ENCODE assay signal across 15 cellular contexts in the genomic region with DNA sequence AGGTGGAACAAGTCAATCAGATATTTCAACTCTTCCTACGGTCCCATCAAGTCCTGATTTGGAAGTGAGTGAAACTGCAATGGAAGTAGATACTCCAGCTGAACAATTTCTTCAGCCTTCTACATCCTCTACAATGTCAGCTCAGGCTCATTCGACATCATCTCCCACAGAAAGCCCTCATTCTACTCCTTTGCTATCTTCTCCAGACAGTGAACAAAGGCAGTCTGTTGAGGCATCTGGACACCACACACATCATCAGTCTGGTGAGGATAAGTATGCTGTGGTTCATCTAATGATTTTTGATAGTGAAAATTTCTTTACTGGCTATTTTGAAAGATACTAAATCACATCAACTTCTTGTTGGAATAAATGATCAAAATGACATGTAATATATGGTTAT.
"Had no signal": no experiment of that assay in that cellular context is flagged by ENCODE, and none has a peak within 500 bp of the region (broad histone marks: within the 10 kb centered on the region; RNA-seq: fewer than 3 reads in every experiment).

No MANE protein-coding gene starts in this region.

- H3K9me3 Mint-ChIP-seq: activated CD4-positive, alpha-beta memory T cell treated with anti-CD3 and anti-CD28 coated beads for 36 hours; endodermal cell had no signal

- H3K27me3 ChIP-seq: cardiac muscle cell, dorsolateral prefrontal cortex, sigmoid colon, thyroid gland had no signal

- H3K4me3 ChIP-seq: cardiac muscle cell, dorsolateral prefrontal cortex, psoas muscle, sigmoid colon, thyroid gland had no signal

- H3K4me3 Mint-ChIP-seq: activated CD4-positive, alpha-beta memory T cell treated with anti-CD3 and anti-CD28 coated beads for 36 hours; activated CD8-positive, alpha-beta memory T cell treated with anti-CD3 and anti-CD28 coated beads, Interleukin-2, amount 10 ng/mL, durations not matched to agents 7 days and 5 days; endodermal cell had no signal

- H3K27ac Mint-ChIP-seq: activated CD4-positive, alpha-beta memory T cell treated with anti-CD3 and anti-CD28 coated beads for 36 hours; activated CD8-positive, alpha-beta memory T cell treated with anti-CD3 and anti-CD28 coated beads, Interleukin-2, amount 10 ng/mL, durations not matched to agents 7 days and 5 days; endodermal cell had no signal

- H3K27me3 Mint-ChIP-seq: activated CD4-positive, alpha-beta memory T cell treated with anti-CD3 and anti-CD28 coated beads for 36 hours; activated CD8-positive, alpha-beta memory T cell treated with anti-CD3 and anti-CD28 coated beads, Interleukin-2, amount 10 ng/mL, durations not matched to agents 7 days and 5 days had no signal

- DNase-seq: activated CD4-positive, alpha-beta memory T cell treated with anti-CD3 and anti-CD28 coated beads for 36 hours; activated CD8-positive, alpha-beta memory T cell treated with anti-CD3 and anti-CD28 coated beads, Interleukin-2, amount 10 ng/mL, durations not matched to agents 7 days and 5 days; activated effector memory CD4-positive, alpha-beta T cell treated with Interleukin-2 at 50 U/mL for 16 hours; activated naive CD4-positive, alpha-beta T cell treated with anti-CD3 and anti-CD28 coated beads, Interleukin-2, amount 50 U/mL, for 16 hours; activated T-cell treated with anti-CD3 and anti-CD28 coated beads, Interleukin-2, amount 50 U/mL, for 1 hour; endodermal cell; kidney; left ventricle myocardium superior; mesendoderm; psoas muscle; sigmoid colon; stimulated activated CD4-positive, alpha-beta T cell treated with anti-CD3 and anti-CD28 coated beads, Interleukin-1b, Interleukin-23, amount 100 ng/mL, for 48 hours; thyroid gland had no signal

- H3K4me1 Mint-ChIP-seq: endodermal cell had no signal
